In genomic region chr5:134803821-134804220, GRCh38 we compare ENCODE assay signal across 22 cellular contexts.
"Had no signal": no experiment of that assay in that cellular context is flagged by ENCODE, and none has a peak within 500 bp of the region (broad histone marks: within the 10 kb centered on the region; RNA-seq: fewer than 3 reads in every experiment).

No MANE protein-coding gene starts in this region.

- H3K4me1 Mint-ChIP-seq: memory B cell; naive thymus-derived CD4-positive, alpha-beta T cell had no signal

- H3K4me1 ChIP-seq: colonic mucosa, esophagus muscularis mucosa, foreskin keratinocyte, gastroesophageal sphincter, heart right ventricle, left lung, lower lobe of right lung had no signal

- ATAC-seq: effector memory CD8-positive, alpha-beta T cell; foreskin keratinocyte; gastroesophageal sphincter; heart right ventricle; left cardiac atrium; left lung; left ventricle myocardium superior; lower lobe of right lung; naive thymus-derived CD4-positive, alpha-beta T cell had no signal

- H3K27ac Mint-ChIP-seq: dendritic cell treated with granulocyte-macrophage colony-stimulating factor and Interleukin-4, amounts not matched to agents 40 ng/mL and 50 ng/mL, for 4 days; effector memory CD8-positive, alpha-beta T cell; memory B cell had no signal

- H3K4me3 ChIP-seq: colonic mucosa, esophagus muscularis mucosa, gastroesophageal sphincter, heart right ventricle, left lung, lower lobe of right lung had no signal

- H3K27me3 Mint-ChIP-seq: dendritic cell treated with granulocyte-macrophage colony-stimulating factor and Interleukin-4, amounts not matched to agents 40 ng/mL and 50 ng/mL, for 4 days; effector memory CD8-positive, alpha-beta T cell; memory B cell; naive thymus-derived CD4-positive, alpha-beta T cell had no signal

- FAIRE-seq: endothelial cell of umbilical vein, frontal cortex, islet of Langerhans, keratinocyte had no signal

- H3K4me3 Mint-ChIP-seq: dendritic cell treated with granulocyte-macrophage colony-stimulating factor and Interleukin-4, amounts not matched to agents 40 ng/mL and 50 ng/mL, for 4 days; effector memory CD8-positive, alpha-beta T cell; memory B cell; naive thymus-derived CD4-positive, alpha-beta T cell had no signal

- H3K9me3 Mint-ChIP-seq: dendritic cell treated with granulocyte-macrophage colony-stimulating factor and Interleukin-4, amounts not matched to agents 40 ng/mL and 50 ng/mL, for 4 days; effector memory CD8-positive, alpha-beta T cell; memory B cell; naive thymus-derived CD4-positive, alpha-beta T cell had no signal

- H3K27ac ChIP-seq: colonic mucosa, esophagus muscularis mucosa, foreskin keratinocyte, gastroesophageal sphincter, heart right ventricle, left lung, lower lobe of right lung had no signal

- H3K27me3 ChIP-seq: colonic mucosa, esophagus muscularis mucosa, foreskin keratinocyte, gastroesophageal sphincter, heart right ventricle, left lung had no signal

- H3K36me3 ChIP-seq: colonic mucosa had no signal

- DNase-seq: colonic mucosa; cortex of kidney; effector CD8-positive, alpha-beta T cell; effector memory CD8-positive, alpha-beta T cell; foreskin keratinocyte; heart right ventricle; hippocampal formation; left cardiac atrium; left lung; left ventricle myocardium superior; lower lobe of right lung; mesendoderm; midbrain; naive thymus-derived CD4-positive, alpha-beta T cell had no signal
